ENCODE assay signal across 8 cellular contexts in genomic region chr3:104564045-104564643, GRCh38.
A peak's percentile ranks its signal among the peaks of the same experiment; 100 is the strongest.
DNase-seq lines count a peak whose midpoint lies in the region; ATAC-seq, FAIRE-seq and TF ChIP-seq lines count a peak whose summit lies in the region.

No MANE protein-coding gene starts in this region.

- peak; percentile 84 for TF ChIP-seq CTCF in BE2C (IDR thresholded peaks at IDR 0.05; ENCODE audit: low read depth, low read length)
- peak in 2 of 3 experiments; percentile 42 to 52 for TF ChIP-seq CTCF in keratinocyte (optimal IDR thresholded peaks at IDR 0.05 in 1 of 3, IDR thresholded peaks at IDR 0.05 in 1 of 3, conservative IDR thresholded peaks at IDR 0.05 in 1 of 3; ENCODE audit: extremely low read depth in 1 of 3, insufficient read depth in 2 of 3, low read length in 3 of 3)

- no peaks in the 10 kb centered on the region for H3K9me1 ChIP-seq in keratinocyte (ENCODE audit: control insufficient read depth, extremely low read depth, insufficient read depth, low read length)

- H3K9me3 ChIP-seq in BE2C (no peaks in the 10 kb centered on the region), keratinocyte (ENCODE audit: control insufficient read depth, low read depth, low read length) (no peaks in the 10 kb centered on the region)

- H3K36me3 ChIP-seq in BE2C: no peaks in the 10 kb centered on the region
- H3K36me3 ChIP-seq in keratinocyte (ENCODE audit: control insufficient read depth in 2 of 2, extremely low read depth in 1 of 2, insufficient read depth in 2 of 2, low read length in 2 of 2): no peaks in the 10 kb centered on the region

- H3K79me2 ChIP-seq in keratinocyte (ENCODE audit: control insufficient read depth, insufficient read depth, low read length): no peaks in the 10 kb centered on the region

- H3K27me3 ChIP-seq in BE2C: no peaks in the 10 kb centered on the region
- H3K27me3 ChIP-seq in keratinocyte (ENCODE audit: control insufficient read depth, extremely low read depth, insufficient read depth, low read length): no peaks in the 10 kb centered on the region

- H3K9ac ChIP-seq in keratinocyte (ENCODE audit: control insufficient read depth, extremely low read depth, insufficient read depth, low read length): no peak overlapping the region

- H4K20me1 ChIP-seq in keratinocyte (ENCODE audit: control insufficient read depth, extremely low read depth, insufficient read depth, low read length): no peaks in the 10 kb centered on the region

- no peak overlapping the region for H2AFZ ChIP-seq in keratinocyte (ENCODE audit: control insufficient read depth, low read length)

- H3K4me2 ChIP-seq in keratinocyte (ENCODE audit: control insufficient read depth, extremely low read depth, insufficient read depth, low read depth, low read length): no peak overlapping the region

- H3K27ac ChIP-seq in keratinocyte (ENCODE audit: control insufficient read depth, insufficient read depth, low read length): no peak overlapping the region

- DNase-seq in BE2C: peak; percentile 68
- DNase-seq in HCEC 1CT: peak; percentile 20
- peak; percentile 26 for DNase-seq in SW480 (ENCODE audit: low spot score)
- DNase-seq in amniotic epithelial cell (ENCODE audit: low read depth): peak; percentile 51
- DNase-seq in keratinocyte (ENCODE audit: low read depth, low spot score): peak; percentile 4
- DNase-seq in stimulated activated CD8-positive, alpha-beta memory T cell treated with anti-CD3 and anti-CD28 coated beads, Interleukin-12 subunit alpha, Interleukin-12 subunit beta, amount 100 ng/mL, for 1 hour (ENCODE audit: low read depth): peak; percentile 24
- DNase-seq in retina: no peak

- FAIRE-seq in keratinocyte (lab: Jason Lieb, UNC): no peak

- dilution Hi-C loops in keratinocyte (cut with MboI; ENCODE audit: extremely low pct_ligation_motif_present, low sequenced_read_pairs): no loop called here

- ATAC-seq in HG02885 (IDR thresholded peaks at IDR 0.05; ENCODE audit: poor library complexity, unreplicated experiment): no peak

- no peak overlapping the region for H3K4me3 ChIP-seq in BE2C (ENCODE audit: low read depth, low read length)
- H3K4me3 ChIP-seq in keratinocyte (ENCODE audit: control insufficient read depth in 2 of 3, extremely low read depth in 1 of 3, insufficient read depth in 2 of 3, low read depth in 1 of 3, low read length in 3 of 3): no peak overlapping the region

- H3K4me1 ChIP-seq in BE2C: no peaks in the 10 kb centered on the region
- H3K4me1 ChIP-seq in keratinocyte (ENCODE audit: control insufficient read depth, extremely low read depth, insufficient read depth, low read length): no peaks in the 10 kb centered on the region
